Comparison of ENCODE assay signal across 8 cellular contexts in the genomic region with DNA sequence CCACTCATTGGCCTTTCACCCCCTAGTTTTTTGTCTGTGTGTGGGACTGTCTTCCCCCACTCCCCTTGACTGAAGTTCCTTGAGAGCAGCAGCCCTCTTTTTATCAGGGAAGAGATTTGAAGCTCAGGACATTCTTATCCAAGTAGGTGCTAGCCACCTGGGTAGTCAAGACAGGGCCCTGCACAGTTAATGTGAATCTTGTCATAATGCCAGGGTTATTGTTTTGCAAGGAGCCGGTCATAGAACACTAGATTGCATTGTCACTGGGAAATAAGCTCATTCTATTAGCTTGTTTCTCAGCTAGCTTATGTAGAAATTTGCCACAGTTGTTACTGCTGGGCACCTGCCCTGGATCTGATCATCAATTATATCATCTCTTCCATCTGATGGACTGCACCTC. TPM values are rescaled to one million over a fixed set of nuclear protein-coding genes. Genes with fewer than 3 reads are reported as not detected.
DNase-seq lines count a peak whose midpoint lies in the region; ATAC-seq lines count a peak whose summit lies in the region.

No MANE protein-coding gene starts in this region.

- H3K27ac Mint-ChIP-seq in IgD-negative memory B cell, result peak overlapping the region; percentile 76 to 98 (median 97)

- ATAC-seq in HG02981 (IDR thresholded peaks at IDR 0.05; ENCODE audit: unreplicated experiment) (no peak), GM21381 (IDR thresholded peaks at IDR 0.05; ENCODE audit: unreplicated experiment) (no peak)

- peaks cover 7% of the 10 kb centered on the region for H3K36me3 Mint-ChIP-seq in IgD-negative memory B cell

- H3K27ac ChIP-seq in caudate nucleus (ENCODE audit: low read depth, low read length) (peak overlapping the region; percentile 61), muscle layer of colon (ENCODE audit: low read depth, low read length) (no peak overlapping the region)

- H3K4me3 Mint-ChIP-seq in IgD-negative memory B cell, result peak overlapping the region; percentile 91 to 100 (median 95)

- H3K4me1 Mint-ChIP-seq in IgD-negative memory B cell, result peaks cover 13 to 23% (median 17%) of the 10 kb centered on the region in 3 donors

- DNase-seq in ACHN (peak; percentile 3), caudate nucleus (lab: John Stamatoyannopoulos, UW) (peak in 1 of 61 donors; percentile 41), NCI-H2107 (lab: John Stamatoyannopoulos, UW) (no peak), DMS114 treated with DMSO at 0.1 percent for 48 hours (lab: John Stamatoyannopoulos, UW; ENCODE audit: unreplicated experiment) (no peak)

- H3K9me3 ChIP-seq in muscle layer of colon (ENCODE audit: low read length), result no peaks in the 10 kb centered on the region

- no peaks in the 10 kb centered on the region for H3K9me3 Mint-ChIP-seq in IgD-negative memory B cell

- H3K36me3 ChIP-seq in muscle layer of colon (ENCODE audit: insufficient read depth, low read length), result no peaks in the 10 kb centered on the region

- H3K4me3 ChIP-seq in muscle layer of colon (ENCODE audit: low read depth in 1 of 2, low read length in 2 of 2), result peak overlapping the region; percentile 48 to 83

- no peaks in the 10 kb centered on the region for H3K27me3 Mint-ChIP-seq in IgD-negative memory B cell

- no peak overlapping the region for H3K9ac ChIP-seq in muscle layer of colon (ENCODE audit: low read length)

- no peaks in the 10 kb centered on the region for H3K27me3 ChIP-seq in muscle layer of colon (ENCODE audit: control insufficient read depth in 1 of 2, insufficient read depth in 2 of 2, low read length in 2 of 2)

- in situ Hi-C loops in ACHN (cut with HindIII; ENCODE audit: low pct_ligation_motif_present, low pct_unique_long_range_greater_than_20kb, low sequenced_read_pairs), result no loop called here

- peaks cover 20% of the 10 kb centered on the region for H3K4me1 ChIP-seq in muscle layer of colon (ENCODE audit: insufficient read depth, low read length)

RNA-seq across cellular contexts. Expression of gene KANK1, which starts 33.7 kb away (rescaled TPM):
- polyA plus RNA-seq in IgD-negative memory B cell, result 4.2 TPM
